In the genomic region with DNA sequence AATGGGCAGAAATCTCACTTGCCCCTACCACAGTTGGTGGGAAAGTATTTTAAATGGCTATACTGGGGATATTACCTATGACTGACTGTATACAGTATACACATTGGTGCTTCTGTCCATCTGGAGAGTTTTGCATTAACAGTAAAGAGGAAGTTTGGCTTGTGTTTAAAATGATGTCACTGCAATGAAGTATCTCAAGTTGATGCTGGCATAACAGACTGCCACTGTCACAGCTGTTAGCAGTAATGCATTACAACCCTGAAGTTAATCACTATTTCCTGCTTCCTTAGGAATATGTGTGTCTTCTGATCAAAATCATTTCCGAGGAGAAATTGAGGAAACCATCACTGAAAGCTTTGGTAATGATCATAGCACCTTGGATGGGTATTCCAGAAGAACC, we compare ENCODE assay signal across 1 cellular context.
TF ChIP-seq lines count a peak whose summit lies in the region.

No MANE protein-coding gene starts in this region.

TF ChIP-seq in HepG2, 621 proteins besides CTCF, POLR2A, EP300 and RAD21:
- TF ChIP-seq AFF4 (CRISPR knock-in tag; IDR thresholded peaks at IDR 0.05) (0 out of 2 replicates have a peak, but pooled peaks have one; percentile 3), ZNF34 (CRISPR knock-in tag; IDR thresholded peaks at IDR 0.05; ENCODE audit: borderline replicate concordance) (no peak), POLR2AphosphoS5 (IDR thresholded peaks at IDR 0.05; ENCODE audit: low read depth, low read length) (peak; percentile 4; the same call in 1 of the 2 replicates), ZMYM2 (CRISPR knock-in tag; IDR thresholded peaks at IDR 0.05) (no peak), CREB1 (IDR thresholded peaks at IDR 0.05) (no peak), CREB1 (CRISPR knock-in tag; IDR thresholded peaks at IDR 0.05) (peak; percentile 36; the same call in 1 of the 2 replicates)
TF ChIP-seq in HepG2: peak in this region for 3.
